In genomic region chr20:47764154-47764734, GRCh38 we compare ENCODE assay signal across 21 cellular contexts. TPM values are rescaled to one million over a fixed set of nuclear protein-coding genes. Genes with fewer than 3 reads are reported as not detected.
A peak's percentile ranks its signal among the peaks of the same experiment; 100 is the strongest.
DNase-seq lines count a peak whose midpoint lies in the region; ATAC-seq, FAIRE-seq and TF ChIP-seq lines count a peak whose summit lies in the region.
"Had no signal": no experiment of that assay in that cellular context is flagged by ENCODE, and none has a peak within 500 bp of the region (broad histone marks: within the 10 kb centered on the region; RNA-seq: fewer than 3 reads in every experiment).

No MANE protein-coding gene starts in this region.

- RAD21 ChIA-PET in GM12878 (lab: Charles Lee; ENCODE audit: unreplicated experiment), result no interaction called here

- CTCF ChIA-PET in activated CD4-positive, alpha-beta T cell treated with anti-CD3 and anti-CD28 coated beads for 36 hours (lab: Charles Lee), result interaction anchor here (0.6 kb wide), 1 partner anchor 474 kb away, joined by 3 read pairs; no protein-coding TSS in a partner anchor
- CTCF ChIA-PET in GM12878 (lab: Yijun Ruan, JAX), result no interaction called here

- in situ Hi-C loops in GM12878 (cut with MboI), result no loop called here

- POLR2A ChIA-PET in activated CD4-positive, alpha-beta T cell treated with anti-CD3 and anti-CD28 coated beads for 36 hours (lab: Charles Lee), result no interaction called here
- POLR2A ChIA-PET in GM12878 (lab: Charles Lee), result no interaction called here

- H3K36me3 Mint-ChIP-seq in activated CD4-positive, alpha-beta T cell treated with anti-CD3 and anti-CD28 coated beads for 36 hours (ENCODE audit: low read depth), result no peaks in the 10 kb centered on the region
- H3K36me3 Mint-ChIP-seq: CD4-positive, alpha-beta memory T cell; stimulated activated effector memory CD8-positive, alpha-beta T cell treated with anti-CD3 and anti-CD28 coated beads, Interleukin-12 subunit alpha, Interleukin-12 subunit beta, amount 100 ng/mL, for 72 hours had no signal

- H3K27ac Mint-ChIP-seq in activated CD4-positive, alpha-beta T cell treated with anti-CD3 and anti-CD28 coated beads for 36 hours, result no peak overlapping the region
- H3K27ac Mint-ChIP-seq: CD4-positive, alpha-beta memory T cell; stimulated activated effector memory CD8-positive, alpha-beta T cell treated with anti-CD3 and anti-CD28 coated beads, Interleukin-12 subunit alpha, Interleukin-12 subunit beta, amount 100 ng/mL, for 72 hours had no signal

- TF ChIP-seq RAD21 in GM12878 (IDR thresholded peaks at IDR 0.05; ENCODE audit: insufficient read depth, low read depth, low read length), result no peak

- BruUV-seq in GM12878 (replicated peaks; lab: Mats Ljungman, UMichigan), result no TSS peak

- TF ChIP-seq CTCF in GM12878 (IDR thresholded peaks at IDR 0.05 in 2 of 3, conservative IDR thresholded peaks at IDR 0.05 in 1 of 3; ENCODE audit: control insufficient read depth in 2 of 3, extremely low read depth in 1 of 3, insufficient read depth in 1 of 3, low read depth in 3 of 3, low read length in 3 of 3) (no peak), osteoblast (IDR thresholded peaks at IDR 0.05; ENCODE audit: extremely low read depth, low read depth, low read length) (no peak)

- no peaks in the 10 kb centered on the region for H3K4me1 Mint-ChIP-seq in activated CD4-positive, alpha-beta T cell treated with anti-CD3 and anti-CD28 coated beads for 36 hours
- H3K4me1 Mint-ChIP-seq: CD4-positive, alpha-beta memory T cell; stimulated activated effector memory CD8-positive, alpha-beta T cell treated with anti-CD3 and anti-CD28 coated beads, Interleukin-12 subunit alpha, Interleukin-12 subunit beta, amount 100 ng/mL, for 72 hours had no signal

- H3K4me1 ChIP-seq in GM12878 (ENCODE audit: control insufficient read depth, insufficient read depth, low read length) (peaks cover 5% of the 10 kb centered on the region), osteoblast (ENCODE audit: insufficient read depth, low read length) (no peaks in the 10 kb centered on the region)
- H3K4me1 ChIP-seq: prostate gland had no signal

- H3K36me3 ChIP-seq in GM12878 (ENCODE audit: control insufficient read depth in 2 of 2, insufficient read depth in 2 of 2, low read length in 1 of 2) (no peaks in the 10 kb centered on the region), osteoblast (ENCODE audit: insufficient read depth, low read length) (no peaks in the 10 kb centered on the region)
- H3K36me3 ChIP-seq: gastrocnemius medialis, prostate gland, transverse colon had no signal

- no peak overlapping the region for H3K4me2 ChIP-seq in GM12878 (ENCODE audit: control insufficient read depth, insufficient read depth)
- H3K4me2 ChIP-seq in osteoblast (ENCODE audit: insufficient read depth, low read length), result no peak overlapping the region
- H3K4me2 ChIP-seq: PC-9 had no signal

- FAIRE-seq in GM12878 (lab: Jason Lieb, UNC), result no peak
- FAIRE-seq: endothelial cell of umbilical vein had no signal

- no peak overlapping the region for H3K4me3 ChIP-seq in Jurkat, Clone E6-1 (ENCODE audit: low read length)
- H3K4me3 ChIP-seq in GM12878, result no peak overlapping the region
- no peak overlapping the region for H3K4me3 ChIP-seq in osteoblast (ENCODE audit: insufficient read depth, low read length)
- H3K4me3 ChIP-seq: gastrocnemius medialis, PC-9, prostate gland, transverse colon had no signal

- H3K9me3 Mint-ChIP-seq in activated CD4-positive, alpha-beta T cell treated with anti-CD3 and anti-CD28 coated beads for 36 hours (ENCODE audit: low read depth), result no peaks in the 10 kb centered on the region
- H3K9me3 Mint-ChIP-seq: CD4-positive, alpha-beta memory T cell; stimulated activated effector memory CD8-positive, alpha-beta T cell treated with anti-CD3 and anti-CD28 coated beads, Interleukin-12 subunit alpha, Interleukin-12 subunit beta, amount 100 ng/mL, for 72 hours had no signal

- peaks cover 0 to 2% of the 10 kb centered on the region in 2 experiments; a peak in 2 of 4 replicates for H3K27me3 ChIP-seq in GM12878 (replicated peaks in 1 of 2; ENCODE audit: control insufficient read depth in 2 of 2, insufficient read depth in 2 of 2, low read length in 1 of 2)
- peaks cover 8% of the 10 kb centered on the region for H3K27me3 ChIP-seq in osteoblast (ENCODE audit: insufficient read depth, low read length)
- H3K27me3 ChIP-seq: transverse colon had no signal

- TF ChIP-seq EP300 in GM12878 (IDR thresholded peaks at IDR 0.05; ENCODE audit: borderline replicate concordance in 1 of 2, control insufficient read depth in 1 of 2, low read depth in 2 of 2, low read length in 2 of 2), result no peak

- H3K27ac ChIP-seq in GM12878 (ENCODE audit: control insufficient read depth, insufficient read depth) (no peak overlapping the region), osteoblast (ENCODE audit: low read depth, low read length) (no peak overlapping the region)
- H3K27ac ChIP-seq: gastrocnemius medialis, PC-9, prostate gland, transverse colon had no signal

- intact Hi-C loops in activated CD4-positive, alpha-beta T cell treated with anti-CD3 and anti-CD28 coated beads for 36 hours (cut with DNase I, micrococcal nuclease), result no loop called here
- intact Hi-C loops in GM12878 (cut with micrococcal nuclease; ENCODE audit: unreplicated experiment), result no loop called here

- peak; percentile 17 for DNase-seq in activated CD4-positive, alpha-beta T cell treated with anti-CD3 and anti-CD28 coated beads for 36 hours
- DNase-seq in activated CD4-positive, alpha-beta T cell treated with anti-CD3 and anti-CD28 coated beads for 1 hour, result no peak
- peak; percentile 29 for DNase-seq in Jurkat, Clone E6-1 (ENCODE audit: low read depth, low spot score)
- DNase-seq in GM12878 (ENCODE audit: low read depth, low spot score), result no peak
- DNase-seq in osteoblast (ENCODE audit: insufficient read length, low spot score, missing footprints), result peak; percentile 82
- DNase-seq in effector CD4-positive, alpha-beta T cell, result no peak
- no peak for DNase-seq in mucosa of gallbladder (ENCODE audit: low spot score)
- no peak for DNase-seq in dedifferentiated amniotic fluid mesenchymal stem cell (ENCODE audit: extremely low spot score)
- DNase-seq: activated CD8-positive, alpha-beta memory T cell treated with anti-CD3 and anti-CD28 coated beads for 24 hours; CD4-positive, alpha-beta memory T cell; cerebellar nuclear complex; EL; gastrocnemius medialis; naive B cell; NCI-H2029; NCI-H524; PC-9; transverse colon had no signal

- no peak overlapping the region for H3K4me3 Mint-ChIP-seq in activated CD4-positive, alpha-beta T cell treated with anti-CD3 and anti-CD28 coated beads for 36 hours
- H3K4me3 Mint-ChIP-seq: CD4-positive, alpha-beta memory T cell; naive B cell; stimulated activated effector memory CD8-positive, alpha-beta T cell treated with anti-CD3 and anti-CD28 coated beads, Interleukin-12 subunit alpha, Interleukin-12 subunit beta, amount 100 ng/mL, for 72 hours had no signal

- peaks cover 23% of the 10 kb centered on the region for H3K27me3 Mint-ChIP-seq in activated CD4-positive, alpha-beta T cell treated with anti-CD3 and anti-CD28 coated beads for 36 hours

- H4K20me1 ChIP-seq in GM12878 (ENCODE audit: control insufficient read depth, insufficient read depth), result no peaks in the 10 kb centered on the region
- H4K20me1 ChIP-seq in osteoblast (ENCODE audit: insufficient read depth, low read length), result no peaks in the 10 kb centered on the region

- no peak for TF ChIP-seq POLR2A in GM12878 (IDR thresholded peaks at IDR 0.05; ENCODE audit: low read depth, low read length)

- peak; percentile 58 for ATAC-seq in activated CD4-positive, alpha-beta T cell treated with anti-CD3 and anti-CD28 coated beads for 36 hours
- peak; percentile 40; the same call in 2 of the 3 replicates for ATAC-seq in GM12878
- ATAC-seq: gastrocnemius medialis; stimulated activated effector memory CD8-positive, alpha-beta T cell treated with anti-CD3 and anti-CD28 coated beads, Interleukin-12 subunit alpha, Interleukin-12 subunit beta, amount 100 ng/mL, for 72 hours had no signal

- no peaks in the 10 kb centered on the region; the same call in 2 of the 3 replicates for H3K9me3 ChIP-seq in GM12878 (replicated peaks; ENCODE audit: control insufficient read depth, insufficient read depth, low read length)
- H3K9me3 ChIP-seq in osteoblast (ENCODE audit: low read depth, low read length), result no peaks in the 10 kb centered on the region
- H3K9me3 ChIP-seq: gastrocnemius medialis, prostate gland, transverse colon had no signal

- 39% methylated on average over 8 of the region's 8 CpGs for WGBS in GM12878 (ENCODE audit: insufficient coverage, insufficient replicate concordance, low lambda C conversion rate, missing lambda C conversion rate)

- SMC1A ChIA-PET in GM12878 (lab: Charles Lee; ENCODE audit: uncharacterized antibody, unreplicated experiment), result no interaction called here

- H2AFZ ChIP-seq in GM12878 (ENCODE audit: control insufficient read depth, low read depth, low read length) (no peak overlapping the region), osteoblast (ENCODE audit: low read length) (no peak overlapping the region)
- H2AFZ ChIP-seq: PC-9 had no signal

- H3K79me2 ChIP-seq in GM12878 (ENCODE audit: control insufficient read depth, insufficient read depth, low read length) (no peaks in the 10 kb centered on the region), osteoblast (ENCODE audit: insufficient read depth, low read length) (no peaks in the 10 kb centered on the region)

- no peak overlapping the region for H3K9ac ChIP-seq in GM12878 (ENCODE audit: control insufficient read depth, insufficient read depth, low read length)

RNA-seq across cellular contexts. Expression of gene SULF2, which starts 21.0 kb away (rescaled TPM):
- total RNA-seq in activated CD4-positive, alpha-beta T cell treated with anti-CD3 and anti-CD28 coated beads for 36 hours, result under 1 TPM in 1 of 2 experiments, not detected in 1; 0.09 TPM
- polyA plus RNA-seq in Jurkat, Clone E6-1 (2012; ENCODE audit: insufficient read depth, insufficient read length), result 0.92 TPM
- total RNA-seq in GM12878 (2013; cell fraction: nucleolus; rRNA removed), result 33.0 and 35.5 TPM in 2 replicates
- total RNA-seq in GM12878 (2014; rRNA removed) (0.38 and 2.0 TPM in 2 replicates), GM12878 (2014; rRNA removed; fragmentation: Illumina TruSeq; extraction: Trizol) (0.83 and 1.1 TPM in 2 replicates), GM12878 (2021) (2.9 and 4.1 TPM in 2 replicates), osteoblast (102 and 138 TPM in 2 replicates), mucosa of gallbladder (74.8 TPM)
- polyA plus RNA-seq in GM12878 (2011; ENCODE audit: low read depth), result 3.0 TPM
- polyA plus RNA-seq in GM12878 (2011; rRNA removed) (0.97 and 1.3 TPM in 2 replicates), GM12878 (2014; fragmentation: Illumina TruSeq; extraction: Trizol) (1.1 and 1.9 TPM in 2 replicates), GM12878 (2014; fragmentation: Nextera tagmentation; extraction: Ambion mirVana) (1 to 10 TPM in 1 of 2 experiments, under 1 TPM in 1; 0.69 to 1.4 TPM), GM12878 (2014; rRNA removed) (1.3 and 1.7 TPM in 2 replicates), GM12878 (2016; fragmentation: Nextera tagmentation; extraction: Ambion mirVana) (1 to 10 TPM; 2.4 to 2.5 TPM)
- 1.4 and 1.9 TPM in 2 replicates for polyA plus RNA-seq in GM12878 (2011; cell fraction: cytosol; rRNA removed)
- polyA plus RNA-seq in GM12878 (2011; cell fraction: nucleus; rRNA removed), result 7.1 and 8.4 TPM in 2 replicates
- 2.4 and 3.0 TPM in 2 replicates for polyA plus RNA-seq in GM12878 (2012)
- 1.4 and 2.4 TPM in 2 replicates for polyA minus RNA-seq in GM12878 (2011; rRNA and poly(A)+ RNA removed)
- 1.8 TPM in 1 of 2 replicates, not detected in the other for polyA minus RNA-seq in GM12878 (2011; cell fraction: cytosol; rRNA and poly(A)+ RNA removed)
- 1.7 and 2.8 TPM in 2 replicates for polyA minus RNA-seq in GM12878 (2011; cell fraction: nucleus; rRNA and poly(A)+ RNA removed)

Comparison
In these comparisons a context has a peak if more than half of its experiments do, and no peak if none do; other contexts are left out.
1. DNase-seq: peak in activated CD4-positive, alpha-beta T cell treated with anti-CD3 and anti-CD28 coated beads for 36 hours (single experiment), Jurkat, Clone E6-1 (single experiment) and osteoblast (single experiment); none in activated CD4-positive, alpha-beta T cell treated with anti-CD3 and anti-CD28 coated beads for 1 hour (single experiment), GM12878 (single experiment), effector CD4-positive, alpha-beta T cell (single experiment), mucosa of gallbladder (single experiment) and dedifferentiated amniotic fluid mesenchymal stem cell (single experiment).